In the genomic region with DNA sequence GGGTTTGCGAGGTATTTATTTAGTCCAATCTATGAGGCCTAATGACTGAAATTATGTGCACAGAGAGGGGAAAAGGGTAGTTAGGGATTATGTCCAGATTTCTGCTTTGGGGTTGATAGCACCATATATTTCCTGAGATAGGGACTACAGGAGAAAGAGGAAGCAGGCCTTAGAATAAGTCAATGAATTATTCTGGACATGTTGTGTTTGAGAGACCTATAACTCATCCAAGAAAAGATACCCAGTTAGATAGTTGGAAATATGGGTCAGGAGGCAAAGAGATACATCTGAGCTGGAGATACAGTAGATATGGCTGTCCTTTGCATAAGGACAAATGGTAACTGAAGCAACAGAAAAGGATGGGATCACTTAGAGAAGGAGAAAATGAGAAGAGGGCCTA, we compare ENCODE assay signal across 1 cellular context.
TF ChIP-seq lines count a peak whose summit lies in the region.

No MANE protein-coding gene starts in this region.

TF ChIP-seq in IMR-90, 13 proteins besides CTCF, POLR2A, EP300 and RAD21 (continued from another document):
- TF ChIP-seq, protein P1, sequence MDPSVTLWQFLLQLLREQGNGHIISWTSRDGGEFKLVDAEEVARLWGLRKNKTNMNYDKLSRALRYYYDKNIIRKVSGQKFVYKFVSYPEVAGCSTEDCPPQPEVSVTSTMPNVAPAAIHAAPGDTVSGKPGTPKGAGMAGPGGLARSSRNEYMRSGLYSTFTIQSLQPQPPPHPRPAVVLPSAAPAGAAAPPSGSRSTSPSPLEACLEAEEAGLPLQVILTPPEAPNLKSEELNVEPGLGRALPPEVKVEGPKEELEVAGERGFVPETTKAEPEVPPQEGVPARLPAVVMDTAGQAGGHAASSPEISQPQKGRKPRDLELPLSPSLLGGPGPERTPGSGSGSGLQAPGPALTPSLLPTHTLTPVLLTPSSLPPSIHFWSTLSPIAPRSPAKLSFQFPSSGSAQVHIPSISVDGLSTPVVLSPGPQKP (IDR thresholded peaks at IDR 0.05; ENCODE audit: borderline replicate concordance, low read depth, low read length): no peak
- no peak for TF ChIP-seq MAZ (IDR thresholded peaks at IDR 0.05; ENCODE audit: borderline replicate concordance, low read depth, low read length)
- no peak for TF ChIP-seq RFX5 (IDR thresholded peaks at IDR 0.05; ENCODE audit: low read depth, low read length)
- TF ChIP-seq RCOR1 (IDR thresholded peaks at IDR 0.05; ENCODE audit: insufficient replicate concordance, low read length): no peak
- no peak for TF ChIP-seq NFE2L2 (IDR thresholded peaks at IDR 0.05; ENCODE audit: low read depth, low read length)
- no peak for TF ChIP-seq FOS (IDR thresholded peaks at IDR 0.05; ENCODE audit: low read depth, low read length)
- no peak for TF ChIP-seq BHLHE40 (IDR thresholded peaks at IDR 0.05; ENCODE audit: low read depth, low read length)
- TF ChIP-seq MAFK (IDR thresholded peaks at IDR 0.05; ENCODE audit: low read depth, low read length): no peak
